In the genomic region with DNA sequence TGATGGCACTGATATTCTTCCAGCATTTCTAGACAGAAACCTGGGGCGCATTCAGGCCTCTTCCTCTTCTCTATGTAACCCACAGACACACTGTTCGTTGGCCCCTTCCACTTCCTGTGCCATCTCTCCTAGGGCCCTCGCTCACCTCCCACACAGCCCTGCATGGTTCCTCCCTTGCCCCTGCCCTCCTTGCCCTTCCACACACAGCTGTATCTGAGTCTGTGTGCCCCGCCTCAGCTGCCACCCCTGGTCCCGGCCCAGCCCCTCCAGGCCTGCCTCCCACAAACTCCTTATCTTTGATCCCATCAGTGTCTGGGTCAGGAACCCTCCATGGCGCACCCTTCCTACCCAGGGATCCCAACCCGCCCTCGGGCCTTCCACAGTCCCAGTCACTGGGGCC, we compare ENCODE assay signal across 22 cellular contexts. TPM values are rescaled to one million over a fixed set of nuclear protein-coding genes. Genes with fewer than 3 reads are reported as not detected.
DNase-seq lines count a peak whose midpoint lies in the region; ATAC-seq and TF ChIP-seq lines count a peak whose summit lies in the region.
"Had no signal": no experiment of that assay in that cellular context is flagged by ENCODE, and none has a peak within 500 bp of the region (broad histone marks: within the 10 kb centered on the region; RNA-seq: fewer than 3 reads in every experiment).

No MANE protein-coding gene starts in this region.

- peak overlapping the region; percentile 64 for H3K27ac Mint-ChIP-seq in activated naive CD8-positive, alpha-beta T cell treated with anti-CD3 and anti-CD28 coated beads, Interleukin-2, amount 10 ng/mL, durations not matched to agents 7 days and 5 days
- H3K27ac Mint-ChIP-seq: CD4-positive, alpha-beta T cell had no signal

- no peak overlapping the region for H3K4me3 Mint-ChIP-seq in activated naive CD8-positive, alpha-beta T cell treated with anti-CD3 and anti-CD28 coated beads, Interleukin-2, amount 10 ng/mL, durations not matched to agents 7 days and 5 days
- H3K4me3 Mint-ChIP-seq: CD4-positive, alpha-beta T cell had no signal

- no peak for TF ChIP-seq CTCF in colonic mucosa (IDR thresholded peaks at IDR 0.05)

- H3K27me3 ChIP-seq in colonic mucosa, result no peaks in the 10 kb centered on the region
- H3K27me3 ChIP-seq: pancreas, uterus had no signal

- H3K4me1 Mint-ChIP-seq in activated naive CD8-positive, alpha-beta T cell treated with anti-CD3 and anti-CD28 coated beads, Interleukin-2, amount 10 ng/mL, durations not matched to agents 7 days and 5 days, result peaks cover 8% of the 10 kb centered on the region

- no peak overlapping the region for H3K4me3 ChIP-seq in colonic mucosa
- H3K4me3 ChIP-seq: HAP-1, pancreas, uterus had no signal

- intact Hi-C loops in colonic mucosa (cut with DNase I), result no loop called here

- H3K9me3 ChIP-seq in colonic mucosa, result no peaks in the 10 kb centered on the region
- H3K9me3 ChIP-seq: HAP-1, pancreas, uterus had no signal

- H3K4me1 ChIP-seq in colonic mucosa, result no peaks in the 10 kb centered on the region
- H3K4me1 ChIP-seq: HAP-1, pancreas, uterus had no signal

- no peak overlapping the region for H3K27ac ChIP-seq in colonic mucosa
- H3K27ac ChIP-seq: pancreas, uterus had no signal

- H3K9ac ChIP-seq in colonic mucosa (ENCODE audit: low read depth in 2 of 2, low read length in 2 of 2), result no peak overlapping the region

- POLR2A ChIA-PET in activated naive CD8-positive, alpha-beta T cell treated with anti-CD3 and anti-CD28 coated beads, Interleukin-2, amount 10 ng/mL, durations not matched to agents 7 days and 5 days (lab: Charles Lee), result no interaction called here

- no peaks in the 10 kb centered on the region for H3K36me3 ChIP-seq in colonic mucosa
- H3K36me3 ChIP-seq: HAP-1, pancreas, uterus had no signal

- H3K9me3 Mint-ChIP-seq in activated naive CD8-positive, alpha-beta T cell treated with anti-CD3 and anti-CD28 coated beads, Interleukin-2, amount 10 ng/mL, durations not matched to agents 7 days and 5 days, result no peaks in the 10 kb centered on the region
- H3K9me3 Mint-ChIP-seq: CD4-positive, alpha-beta T cell had no signal

- no peaks in the 10 kb centered on the region for H3K27me3 Mint-ChIP-seq in activated naive CD8-positive, alpha-beta T cell treated with anti-CD3 and anti-CD28 coated beads, Interleukin-2, amount 10 ng/mL, durations not matched to agents 7 days and 5 days
- H3K27me3 Mint-ChIP-seq: CD4-positive, alpha-beta T cell had no signal

- peak; percentile 75 for ATAC-seq in activated naive CD8-positive, alpha-beta T cell treated with anti-CD3 and anti-CD28 coated beads, Interleukin-2, amount 10 ng/mL, durations not matched to agents 7 days and 5 days (ENCODE audit: low read depth)
- no peak for ATAC-seq in GM18873 (IDR thresholded peaks at IDR 0.05; ENCODE audit: low FRiP score, unreplicated experiment)
- ATAC-seq in GM21367 (IDR thresholded peaks at IDR 0.05; ENCODE audit: unreplicated experiment), result no peak
- ATAC-seq: pancreas had no signal

- H3K36me3 Mint-ChIP-seq in activated naive CD8-positive, alpha-beta T cell treated with anti-CD3 and anti-CD28 coated beads, Interleukin-2, amount 10 ng/mL, durations not matched to agents 7 days and 5 days, result no peaks in the 10 kb centered on the region

- DNase-seq in CD1c-positive myeloid dendritic cell (ENCODE audit: extremely low spot score) (peak; percentile 36), HUDEP-2 (lab: John Stamatoyannopoulos, UW; ENCODE audit: unreplicated experiment in 76 of 76) (peak in 42 of 76 experiments; percentile 4 to 66 (median 29)), SKM-1 (lab: John Stamatoyannopoulos, UW; ENCODE audit: unreplicated experiment) (peak; percentile 18), NCI-H2107 treated with DMSO at 0.1 percent for 48 hours (lab: John Stamatoyannopoulos, UW; ENCODE audit: unreplicated experiment) (no peak), colonic mucosa (no peak)
- no peak for DNase-seq in activated naive CD8-positive, alpha-beta T cell treated with anti-CD3 and anti-CD28 coated beads, Interleukin-2, amount 10 ng/mL, durations not matched to agents 7 days and 5 days
- DNase-seq: activated CD8-positive, alpha-beta memory T cell treated with anti-CD3 and anti-CD28 coated beads, Interleukin-2, amount 50 U/mL, for 48 hours; activated naive CD4-positive, alpha-beta T cell treated with anti-CD3 and anti-CD28 coated beads, Interleukin-2, amount 50 U/mL, for 16 hours; CD4-positive, alpha-beta T cell; hypothalamus; mammary epithelial cell; NCI-H1694; NCI-H345; NK-92 treated with Interleukin-12 subunit alpha and Interleukin-12 subunit beta, amount 100 ng/mL, for 24 hours; pancreas; stimulated activated CD4-positive, alpha-beta T cell treated with anti-CD3 and anti-CD28 coated beads, Interleukin-2, amount 100 ng/mL, for 24 hours; substantia nigra; uterus had no signal

RNA-seq across cellular contexts. Expression of a gene that starts 37.9 kb away (rescaled TPM):
- total RNA-seq in activated naive CD8-positive, alpha-beta T cell treated with anti-CD3 and anti-CD28 coated beads, Interleukin-2, amount 10 ng/mL, durations not matched to agents 7 days and 5 days, result under 1 TPM; 0.39 to 0.40 TPM
- total RNA-seq in colonic mucosa, result 1 to 10 TPM; 2.6 to 5.6 TPM
- total RNA-seq: CD4-positive, alpha-beta T cell; HT-29 had no signal

RNA-seq across cellular contexts. Expression of a gene that starts 52.2 kb away (rescaled TPM):
- total RNA-seq in activated naive CD8-positive, alpha-beta T cell treated with anti-CD3 and anti-CD28 coated beads, Interleukin-2, amount 10 ng/mL, durations not matched to agents 7 days and 5 days, result 10 to 100 TPM; 39.3 to 39.7 TPM
- total RNA-seq in colonic mucosa, result 10 to 100 TPM; 38.0 to 86.1 TPM

Comparison
In these comparisons a context has a peak if more than half of its experiments do, and no peak if none do; other contexts are left out.
1. DNase-seq: peak in CD1c-positive myeloid dendritic cell (single experiment), HUDEP-2 (42 of 76) and SKM-1 (single experiment); none in activated naive CD8-positive, alpha-beta T cell treated with anti-CD3 and anti-CD28 coated beads, Interleukin-2, amount 10 ng/mL, durations not matched to agents 7 days and 5 days (single experiment), NCI-H2107 treated with DMSO at 0.1 percent for 48 hours (single experiment) and colonic mucosa (single experiment).